ENCODE assay signal across 13 cellular contexts in genomic region chr3:141418751-141419150, GRCh38.
"Had no signal": no experiment of that assay in that cellular context is flagged by ENCODE, and none has a peak within 500 bp of the region (broad histone marks: within the 10 kb centered on the region; RNA-seq: fewer than 3 reads in every experiment).

No MANE protein-coding gene starts in this region.

- H3K9me3 Mint-ChIP-seq: effector memory CD8-positive, alpha-beta T cell; immature natural killer cell; natural killer cell treated with Interleukin-12 subunit alpha and Interleukin-12 subunit beta and Interleukin-15 and Interleukin-18, amount 100 ng/mL, for 72 hours had no signal

- H3K27ac ChIP-seq: transverse colon had no signal

- H3K9me3 ChIP-seq: transverse colon had no signal

- H3K27ac Mint-ChIP-seq: activated CD4-positive, alpha-beta memory T cell treated with anti-CD3 and anti-CD28 coated beads for 36 hours; dendritic cell treated with granulocyte-macrophage colony-stimulating factor and Interleukin-4, amounts not matched to agents 40 ng/mL and 50 ng/mL, for 4 days; natural killer cell treated with Interleukin-12 subunit alpha and Interleukin-12 subunit beta and Interleukin-15 and Interleukin-18, amount 100 ng/mL, for 72 hours had no signal

- H3K4me3 ChIP-seq: transverse colon had no signal

- H3K27me3 ChIP-seq: transverse colon had no signal

- H3K27me3 Mint-ChIP-seq: activated CD4-positive, alpha-beta memory T cell treated with anti-CD3 and anti-CD28 coated beads for 36 hours; dendritic cell treated with granulocyte-macrophage colony-stimulating factor and Interleukin-4, amounts not matched to agents 40 ng/mL and 50 ng/mL, for 4 days; effector memory CD8-positive, alpha-beta T cell; natural killer cell treated with Interleukin-12 subunit alpha and Interleukin-12 subunit beta and Interleukin-15 and Interleukin-18, amount 100 ng/mL, for 72 hours; stimulated activated memory B cell treated with anti-CD40 and anti-IgM and Interleukin-4, amounts not matched to agents 10 μg/mL and 1 μg/mL and 100 μg/mL, for 72 hours had no signal

- DNase-seq: activated CD4-positive, alpha-beta memory T cell treated with anti-CD3 and anti-CD28 coated beads for 36 hours; activated naive CD4-positive, alpha-beta T cell; caudate nucleus; effector memory CD8-positive, alpha-beta T cell; immature natural killer cell; left cardiac atrium; mesenchymal stem cell; nucleus accumbens; right cardiac atrium; transverse colon had no signal

- H3K4me3 Mint-ChIP-seq: activated CD4-positive, alpha-beta memory T cell treated with anti-CD3 and anti-CD28 coated beads for 36 hours; dendritic cell treated with granulocyte-macrophage colony-stimulating factor and Interleukin-4, amounts not matched to agents 40 ng/mL and 50 ng/mL, for 4 days; immature natural killer cell; natural killer cell treated with Interleukin-12 subunit alpha and Interleukin-12 subunit beta and Interleukin-15 and Interleukin-18, amount 100 ng/mL, for 72 hours; stimulated activated memory B cell treated with anti-CD40 and anti-IgM and Interleukin-4, amounts not matched to agents 10 μg/mL and 1 μg/mL and 100 μg/mL, for 72 hours had no signal
